ENCODE assay signal across 20 cellular contexts in genomic region chr10:44056947-44057811, GRCh38.
"Had no signal": no experiment of that assay in that cellular context is flagged by ENCODE, and none has a peak within 500 bp of the region (broad histone marks: within the 10 kb centered on the region; RNA-seq: fewer than 3 reads in every experiment).

No MANE protein-coding gene starts in this region.

- H3K4me3 Mint-ChIP-seq: activated B cell treated with CpG ODN at 0.5 μM for 24 hours; activated T-cell treated with anti-CD3 and anti-CD28 coated beads, Interleukin-2, amount 50 U/mL, for 72 hours; dendritic cell treated with granulocyte-macrophage colony-stimulating factor and Interleukin-4, amounts not matched to agents 40 ng/mL and 50 ng/mL, for 4 days; stimulated activated naive CD8-positive, alpha-beta T cell treated with anti-CD3 and anti-CD28 coated beads, Interleukin-15, amount 100 ng/mL, for 72 hours; T-helper 17 cell had no signal

- H3K9me3 ChIP-seq: gastroesophageal sphincter had no signal

- H3K27me3 Mint-ChIP-seq: activated B cell treated with CpG ODN at 0.5 μM for 24 hours; dendritic cell treated with granulocyte-macrophage colony-stimulating factor and Interleukin-4, amounts not matched to agents 40 ng/mL and 50 ng/mL, for 4 days had no signal

- DNase-seq: activated B cell treated with CpG ODN at 0.5 μM for 24 hours; activated CD4-positive, alpha-beta T cell treated with anti-CD3 and anti-CD28 coated beads for 48 hours; activated CD8-positive, alpha-beta memory T cell treated with anti-CD3 and anti-CD28 coated beads, Interleukin-2, amount 50 U/mL, for 48 hours; activated gamma-delta T cell; activated T-cell treated with anti-CD3 and anti-CD28 coated beads, Interleukin-2, amount 50 U/mL, for 72 hours; brain microvascular endothelial cell; cerebellar nuclear complex; effector memory CD4-positive, alpha-beta T cell; left colon; midbrain; small intestine; stimulated activated naive CD8-positive, alpha-beta T cell treated with anti-CD3 and anti-CD28 coated beads, Interleukin-15, amount 100 ng/mL, for 72 hours; T-helper 17 cell had no signal

- ATAC-seq: activated naive CD4-positive, alpha-beta T cell treated with anti-CD3 and anti-CD28 coated beads, Interleukin-2, amount 50 U/mL, for 72 hours; activated T-cell treated with anti-CD3 and anti-CD28 coated beads, Interleukin-2, amount 50 U/mL, for 72 hours; gastroesophageal sphincter; left colon; stimulated activated naive CD8-positive, alpha-beta T cell treated with anti-CD3 and anti-CD28 coated beads, Interleukin-15, amount 100 ng/mL, for 72 hours; T-helper 17 cell had no signal

- H3K4me1 ChIP-seq: gastroesophageal sphincter had no signal

- H3K36me3 ChIP-seq: brain microvascular endothelial cell, gastroesophageal sphincter had no signal

- H3K27ac ChIP-seq: brain microvascular endothelial cell, epithelial cell of prostate, gastroesophageal sphincter had no signal

- H3K4me3 ChIP-seq: gastroesophageal sphincter, lung had no signal

- H3K9me3 Mint-ChIP-seq: activated B cell treated with CpG ODN at 0.5 μM for 24 hours; activated naive CD4-positive, alpha-beta T cell treated with anti-CD3 and anti-CD28 coated beads, Interleukin-2, amount 50 U/mL, for 72 hours; activated T-cell treated with anti-CD3 and anti-CD28 coated beads, Interleukin-2, amount 50 U/mL, for 72 hours; dendritic cell treated with granulocyte-macrophage colony-stimulating factor and Interleukin-4, amounts not matched to agents 40 ng/mL and 50 ng/mL, for 4 days; stimulated activated naive CD8-positive, alpha-beta T cell treated with anti-CD3 and anti-CD28 coated beads, Interleukin-15, amount 100 ng/mL, for 72 hours; type B pancreatic cell had no signal

- H3K27ac Mint-ChIP-seq: activated B cell treated with CpG ODN at 0.5 μM for 24 hours; activated naive CD4-positive, alpha-beta T cell treated with anti-CD3 and anti-CD28 coated beads, Interleukin-2, amount 50 U/mL, for 72 hours; activated T-cell treated with anti-CD3 and anti-CD28 coated beads, Interleukin-2, amount 50 U/mL, for 72 hours; dendritic cell treated with granulocyte-macrophage colony-stimulating factor and Interleukin-4, amounts not matched to agents 40 ng/mL and 50 ng/mL, for 4 days; stimulated activated naive CD8-positive, alpha-beta T cell treated with anti-CD3 and anti-CD28 coated beads, Interleukin-15, amount 100 ng/mL, for 72 hours; T-helper 17 cell had no signal

- H3K36me3 Mint-ChIP-seq: activated naive CD4-positive, alpha-beta T cell treated with anti-CD3 and anti-CD28 coated beads, Interleukin-2, amount 50 U/mL, for 72 hours; type B pancreatic cell had no signal

- H3K4me1 Mint-ChIP-seq: activated B cell treated with CpG ODN at 0.5 μM for 24 hours; stimulated activated naive CD8-positive, alpha-beta T cell treated with anti-CD3 and anti-CD28 coated beads, Interleukin-15, amount 100 ng/mL, for 72 hours; T-helper 17 cell had no signal

- FAIRE-seq: small intestine, TTC549 had no signal
